In the genomic region with DNA sequence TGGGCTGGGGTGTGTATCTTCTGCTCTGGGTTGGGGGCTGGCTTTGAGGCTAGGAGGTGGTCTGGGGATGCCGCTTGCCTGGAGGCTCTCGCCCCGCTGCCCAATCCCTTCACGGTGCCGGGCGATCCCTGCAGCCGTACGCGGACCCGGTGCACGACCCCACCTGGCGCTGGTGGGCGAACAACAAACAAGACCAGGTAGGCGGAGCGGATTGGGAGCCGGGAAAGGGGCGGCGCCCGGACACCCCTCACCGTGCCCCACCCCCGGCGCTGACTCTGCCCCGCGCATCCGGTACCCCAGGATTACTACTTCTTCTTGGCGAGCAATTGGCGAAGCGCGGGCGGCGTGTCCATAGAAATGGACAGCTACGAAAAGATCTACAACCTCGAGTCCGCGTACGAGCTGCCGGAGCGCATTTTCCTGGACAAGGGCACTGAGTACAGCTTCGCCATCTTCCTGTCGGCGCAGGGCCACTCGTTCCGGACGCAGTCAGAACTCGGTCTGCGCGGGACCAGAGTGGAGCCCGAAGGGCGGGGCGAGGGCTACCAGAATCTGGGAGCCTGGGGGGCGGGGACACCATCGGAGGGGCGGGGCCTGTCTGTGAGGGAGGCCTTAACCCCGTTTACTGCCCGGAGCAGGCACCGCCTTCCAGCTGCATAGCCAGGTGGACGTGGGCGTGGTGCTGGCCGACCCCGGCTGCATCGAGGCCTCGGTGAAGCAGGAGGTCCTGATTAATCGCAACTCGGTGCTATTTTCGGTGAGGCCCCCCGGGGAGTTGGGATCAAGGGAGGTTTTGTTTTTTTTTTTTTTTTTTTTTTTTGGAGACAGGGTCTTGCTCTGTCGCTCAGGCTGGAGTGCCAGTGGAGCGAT, we compare ENCODE assay signal across 8 cellular contexts. TPM values are rescaled to one million over a fixed set of nuclear protein-coding genes. Genes with fewer than 3 reads are reported as not detected.
A peak's percentile ranks its signal among the peaks of the same experiment; 100 is the strongest.
DNase-seq lines count a peak whose midpoint lies in the region; ATAC-seq and TF ChIP-seq lines count a peak whose summit lies in the region.

No MANE protein-coding gene starts in this region.

- H3K27ac Mint-ChIP-seq in IgD-negative memory B cell, result peak overlapping the region in 1 of 3 donors; percentile 53
- no peak overlapping the region for H3K27ac Mint-ChIP-seq in activated naive CD4-positive, alpha-beta T cell treated with anti-CD3 and anti-CD28 coated beads for 36 hours

- intact Hi-C loops in activated naive CD4-positive, alpha-beta T cell treated with anti-CD3 and anti-CD28 coated beads for 36 hours (cut with micrococcal nuclease), result loop anchor here (1.0 kb wide), 1 partner anchor 282 kb away; no protein-coding TSS in a partner anchor
- intact Hi-C loops in Right ventricle myocardium superior (cut with DNase I) (no loop called here), posterior vena cava (cut with DNase I) (no loop called here), upper lobe of right lung (cut with DNase I) (no loop called here)

- H3K27ac ChIP-seq in SJCRH30 (no peak overlapping the region), upper lobe of right lung (no peak overlapping the region)

- H3K27me3 Mint-ChIP-seq in IgD-negative memory B cell, result peaks cover 3% of the 10 kb centered on the region
- H3K27me3 Mint-ChIP-seq in activated naive CD4-positive, alpha-beta T cell treated with anti-CD3 and anti-CD28 coated beads for 36 hours (ENCODE audit: low read depth), result peaks cover 31% of the 10 kb centered on the region

- TF ChIP-seq CTCF in GM06990 (IDR thresholded peaks at IDR 0.05; ENCODE audit: insufficient read depth, low read length, poor library complexity, severe bottlenecking), result no peak
- no peak for TF ChIP-seq CTCF in upper lobe of right lung (IDR thresholded peaks at IDR 0.05)

- H3K36me3 ChIP-seq in GM06990 (ENCODE audit: control insufficient read depth, insufficient read depth, low read length) (no peaks in the 10 kb centered on the region), SJCRH30 (no peaks in the 10 kb centered on the region), upper lobe of right lung (no peaks in the 10 kb centered on the region)

- peaks cover 0 to 7% (median 4%) of the 10 kb centered on the region in 3 donors for H3K4me1 Mint-ChIP-seq in IgD-negative memory B cell
- H3K4me1 Mint-ChIP-seq in activated naive CD4-positive, alpha-beta T cell treated with anti-CD3 and anti-CD28 coated beads for 36 hours (ENCODE audit: low read depth), result peaks cover 10% of the 10 kb centered on the region

- peaks cover 3% of the 10 kb centered on the region; the same call in 1 of the 2 replicates for H3K4me1 ChIP-seq in SJCRH30
- H3K4me1 ChIP-seq in upper lobe of right lung, result peaks cover 11% of the 10 kb centered on the region

- H3K9me3 ChIP-seq in SJCRH30 (replicated peaks), result no peaks in the 10 kb centered on the region
- no peaks in the 10 kb centered on the region for H3K9me3 ChIP-seq in upper lobe of right lung

- peak; percentile 88 for ATAC-seq in Right ventricle myocardium superior (ENCODE audit: poor library complexity)
- ATAC-seq in upper lobe of right lung, result peak; percentile 93
- ATAC-seq in HG02588 (IDR thresholded peaks at IDR 0.05; ENCODE audit: unreplicated experiment), result no peak

- H3K4me3 ChIP-seq in GM06990 (replicated peaks; ENCODE audit: low read depth, low read length), result peak overlapping the region; percentile 70
- H3K4me3 ChIP-seq in SJCRH30, result peak overlapping the region; percentile 58
- H3K4me3 ChIP-seq in upper lobe of right lung, result peak overlapping the region; percentile 67

- H3K4me3 Mint-ChIP-seq in IgD-negative memory B cell, result peak overlapping the region; percentile 84 to 95 (median 90)
- peak overlapping the region; percentile 78 for H3K4me3 Mint-ChIP-seq in activated naive CD4-positive, alpha-beta T cell treated with anti-CD3 and anti-CD28 coated beads for 36 hours

- H3K27me3 ChIP-seq in GM06990 (replicated peaks; ENCODE audit: control insufficient read depth, insufficient read depth, low read length) (no peaks in the 10 kb centered on the region; the same call in 1 of the 2 replicates), SJCRH30 (peaks cover 8% of the 10 kb centered on the region; the same call in 1 of the 2 replicates), upper lobe of right lung (peaks cover 19% of the 10 kb centered on the region)

- CTCF ChIA-PET in activated naive CD4-positive, alpha-beta T cell treated with anti-CD3 and anti-CD28 coated beads for 36 hours (lab: Charles Lee), result interaction anchor here (0.9 to 1.2 kb wide), 2 partner anchors 24 to 118 kb away, joined by 3 to 6 read pairs; no protein-coding TSS in a partner anchor

- no peaks in the 10 kb centered on the region for H3K9me3 Mint-ChIP-seq in IgD-negative memory B cell
- no peaks in the 10 kb centered on the region for H3K9me3 Mint-ChIP-seq in activated naive CD4-positive, alpha-beta T cell treated with anti-CD3 and anti-CD28 coated beads for 36 hours

- DNase-seq in GM06990 (ENCODE audit: extremely low read depth, insufficient read length) (peak; percentile 81), SJCRH30 (peak; percentile 87 to 90), Right ventricle myocardium superior (peak; percentile 92), posterior vena cava (ENCODE audit: low spot score) (peak; percentile 94), upper lobe of right lung (peak; percentile 96)
- peak; percentile 82 for DNase-seq in activated naive CD4-positive, alpha-beta T cell treated with anti-CD3 and anti-CD28 coated beads for 36 hours

- H3K36me3 Mint-ChIP-seq in IgD-negative memory B cell, result no peaks in the 10 kb centered on the region
- H3K36me3 Mint-ChIP-seq in activated naive CD4-positive, alpha-beta T cell treated with anti-CD3 and anti-CD28 coated beads for 36 hours (ENCODE audit: low read depth), result no peaks in the 10 kb centered on the region

RNA-seq across cellular contexts. Expression of gene PSMD8, which starts 12.1 kb away (rescaled TPM):
- 191 TPM for polyA plus RNA-seq in IgD-negative memory B cell
- total RNA-seq in SJCRH30 (2014; rRNA removed; shearing (Covaris generic)), result 352 and 382 TPM in 2 replicates
- 100 to 1,000 TPM; 194 to 204 TPM for total RNA-seq in activated naive CD4-positive, alpha-beta T cell treated with anti-CD3 and anti-CD28 coated beads for 36 hours
- total RNA-seq in Right ventricle myocardium superior (299 TPM), posterior vena cava (100 to 1,000 TPM; 121 to 139 TPM), upper lobe of right lung (123 TPM)

RNA-seq across cellular contexts. Expression of gene GGN, which starts 25.5 kb away (rescaled TPM):
- not detected for polyA plus RNA-seq in IgD-negative memory B cell
- 0.23 and 0.59 TPM in 2 replicates for total RNA-seq in SJCRH30 (2014; rRNA removed; shearing (Covaris generic))
- under 1 TPM; 0.26 to 0.40 TPM for total RNA-seq in activated naive CD4-positive, alpha-beta T cell treated with anti-CD3 and anti-CD28 coated beads for 36 hours
- total RNA-seq in Right ventricle myocardium superior (0.27 TPM), posterior vena cava (1 to 10 TPM in 1 of 2 donors, under 1 TPM in 1; 0.51 to 2.2 TPM), upper lobe of right lung (not detected)

RNA-seq across cellular contexts. Expression of gene SPRED3, which starts 26.2 kb away (rescaled TPM):
- not detected for polyA plus RNA-seq in IgD-negative memory B cell
- total RNA-seq in SJCRH30 (2014; rRNA removed; shearing (Covaris generic)), result 1.1 and 2.3 TPM in 2 replicates
- total RNA-seq in activated naive CD4-positive, alpha-beta T cell treated with anti-CD3 and anti-CD28 coated beads for 36 hours, result 1 to 10 TPM; 1.6 to 1.7 TPM
- total RNA-seq in Right ventricle myocardium superior, result 0.40 TPM
- 1 to 10 TPM; 2.8 to 6.5 TPM for total RNA-seq in posterior vena cava
- 1.6 TPM for total RNA-seq in upper lobe of right lung

RNA-seq across cellular contexts. Expression of gene CATSPERG, which starts 26.7 kb away (rescaled TPM):
- 1.6 TPM for polyA plus RNA-seq in IgD-negative memory B cell
- 0.77 and 1.1 TPM in 2 replicates for total RNA-seq in SJCRH30 (2014; rRNA removed; shearing (Covaris generic))
- total RNA-seq in activated naive CD4-positive, alpha-beta T cell treated with anti-CD3 and anti-CD28 coated beads for 36 hours, result 1 to 10 TPM; 2.5 to 2.7 TPM
- total RNA-seq in Right ventricle myocardium superior (0.86 TPM), posterior vena cava (1 to 10 TPM; 2.3 to 4.0 TPM), upper lobe of right lung (10.6 TPM)

RNA-seq across cellular contexts. Expression of gene FAM98C, which starts 40.6 kb away (rescaled TPM):
- 26.2 TPM for polyA plus RNA-seq in IgD-negative memory B cell
- 2.8 and 4.6 TPM in 2 replicates for total RNA-seq in SJCRH30 (2014; rRNA removed; shearing (Covaris generic))
- total RNA-seq in activated naive CD4-positive, alpha-beta T cell treated with anti-CD3 and anti-CD28 coated beads for 36 hours, result 10 to 100 TPM; 21.5 to 27.0 TPM
- total RNA-seq in Right ventricle myocardium superior (10.5 TPM), posterior vena cava (10 to 100 TPM in 1 of 2 donors, 1 to 10 TPM in 1; 9.6 to 10.7 TPM), upper lobe of right lung (16.2 TPM)
